In the genomic region with DNA sequence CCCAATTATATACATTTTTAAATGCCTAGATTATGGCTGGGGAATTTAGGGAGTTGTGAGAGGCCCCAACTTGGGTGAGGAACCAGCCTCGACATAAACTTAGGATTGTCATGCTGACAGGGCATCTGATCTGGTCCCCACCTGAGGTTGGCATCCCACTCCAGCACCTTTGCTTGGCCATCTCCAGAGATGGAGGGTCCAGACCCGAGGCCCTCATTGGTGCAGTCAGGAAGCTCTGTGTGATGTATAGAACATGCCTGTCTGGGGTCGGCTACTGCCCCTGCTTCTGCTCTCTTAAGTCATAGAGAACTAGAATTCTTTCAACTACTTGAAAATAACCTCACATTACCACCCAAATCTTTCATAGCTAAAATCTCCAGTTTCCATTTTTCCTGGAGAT, we compare ENCODE assay signal across 35 cellular contexts.
"Had no signal": no experiment of that assay in that cellular context is flagged by ENCODE, and none has a peak within 500 bp of the region (broad histone marks: within the 10 kb centered on the region; RNA-seq: fewer than 3 reads in every experiment).

No MANE protein-coding gene starts in this region.

- DNase-seq: Karpas-422, MG63, MM.1S, MV-4-11, NCI-H1048, NCI-H1092, NCI-H1092 treated with DMSO at 0.1 percent for 48 hours, NCI-H1105, NCI-H1105 treated with DMSO at 0.1 percent for 48 hours, NCI-H1417, NCI-H1417 treated with DMSO at 0.1 percent for 48 hours, NCI-H1436, NCI-H1436 treated with DMSO at 0.1 percent for 48 hours, NCI-H146, NCI-H1694, NCI-H1694 treated with DMSO at 0.1 percent for 48 hours, NCI-H187, NCI-H187 treated with DMSO at 0.1 percent for 48 hours, NCI-H1930, NCI-H2029, NCI-H2029 treated with DMSO at 0.1 percent for 48 hours, NCI-H2081, NCI-H2081 treated with DMSO at 0.1 percent for 48 hours, NCI-H2107, NCI-H2171, NCI-H2171 treated with DMSO at 0.1 percent for 48 hours, NCI-H2227 treated with DMSO at 0.1 percent for 48 hours, NCI-H226, NCI-H345, NCI-H446, NCI-H446 treated with DMSO at 0.1 percent for 48 hours, NCI-H510A, NCI-H510A treated with DMSO at 0.1 percent for 48 hours, NCI-H524 had no signal

- H3K4me2 ChIP-seq: KMS-11 had no signal

- H3K27ac ChIP-seq: KMS-11 had no signal

- H3K9ac ChIP-seq: KMS-11 had no signal

- H3K27me3 ChIP-seq: MG63 had no signal

- H3K9me3 ChIP-seq: MG63 had no signal

- H3K36me3 ChIP-seq: MG63 had no signal

- H3K4me3 ChIP-seq: MG63 had no signal
